In the genomic region with DNA sequence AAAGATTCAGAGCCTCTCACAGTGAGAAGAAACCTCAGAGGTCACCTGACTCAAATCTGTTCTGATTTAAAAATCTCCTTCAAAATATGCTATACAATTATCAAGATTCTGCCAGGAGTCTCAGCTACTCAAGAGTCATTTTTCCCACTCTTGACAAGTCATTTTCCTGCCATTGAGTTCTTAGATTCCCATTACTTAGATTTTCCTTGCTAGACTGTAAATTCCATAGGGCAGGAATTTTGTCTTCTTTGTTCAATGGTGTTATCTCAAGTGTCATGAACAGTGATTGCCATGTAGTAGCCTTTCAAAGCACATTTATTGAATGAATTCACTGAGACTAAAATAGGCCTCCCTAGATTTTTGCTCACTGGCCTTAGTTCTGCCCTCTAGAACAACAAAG, we compare ENCODE assay signal across 3 cellular contexts.
A peak's percentile ranks its signal among the peaks of the same experiment; 100 is the strongest.
TF ChIP-seq lines count a peak whose summit lies in the region.

No MANE protein-coding gene starts in this region.

TF ChIP-seq in A549, 52 proteins besides CTCF, POLR2A, EP300 and RAD21:
- TF ChIP-seq, protein P1, sequence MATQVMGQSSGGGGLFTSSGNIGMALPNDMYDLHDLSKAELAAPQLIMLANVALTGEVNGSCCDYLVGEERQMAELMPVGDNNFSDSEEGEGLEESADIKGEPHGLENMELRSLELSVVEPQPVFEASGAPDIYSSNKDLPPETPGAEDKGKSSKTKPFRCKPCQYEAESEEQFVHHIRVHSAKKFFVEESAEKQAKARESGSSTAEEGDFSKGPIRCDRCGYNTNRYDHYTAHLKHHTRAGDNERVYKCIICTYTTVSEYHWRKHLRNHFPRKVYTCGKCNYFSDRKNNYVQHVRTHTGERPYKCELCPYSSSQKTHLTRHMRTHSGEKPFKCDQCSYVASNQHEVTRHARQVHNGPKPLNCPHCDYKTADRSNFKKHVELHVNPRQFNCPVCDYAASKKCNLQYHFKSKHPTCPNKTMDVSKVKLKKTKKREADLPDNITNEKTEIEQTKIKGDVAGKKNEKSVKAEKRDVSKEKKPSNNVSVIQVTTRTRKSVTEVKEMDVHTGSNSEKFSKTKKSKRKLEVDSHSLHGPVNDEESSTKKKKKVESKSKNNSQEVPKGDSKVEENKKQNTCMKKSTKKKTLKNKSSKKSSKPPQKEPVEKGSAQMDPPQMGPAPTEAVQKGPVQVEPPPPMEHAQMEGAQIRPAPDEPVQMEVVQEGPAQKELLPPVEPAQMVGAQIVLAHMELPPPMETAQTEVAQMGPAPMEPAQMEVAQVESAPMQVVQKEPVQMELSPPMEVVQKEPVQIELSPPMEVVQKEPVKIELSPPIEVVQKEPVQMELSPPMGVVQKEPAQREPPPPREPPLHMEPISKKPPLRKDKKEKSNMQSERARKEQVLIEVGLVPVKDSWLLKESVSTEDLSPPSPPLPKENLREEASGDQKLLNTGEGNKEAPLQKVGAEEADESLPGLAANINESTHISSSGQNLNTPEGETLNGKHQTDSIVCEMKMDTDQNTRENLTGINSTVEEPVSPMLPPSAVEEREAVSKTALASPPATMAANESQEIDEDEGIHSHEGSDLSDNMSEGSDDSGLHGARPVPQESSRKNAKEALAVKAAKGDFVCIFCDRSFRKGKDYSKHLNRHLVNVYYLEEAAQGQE (IDR thresholded peaks at IDR 0.05), result no peak
- no peak for TF ChIP-seq MAZ (IDR thresholded peaks at IDR 0.05; ENCODE audit: borderline replicate concordance, low read depth, low read length)
- no peak for TF ChIP-seq ZC3H11A (IDR thresholded peaks at IDR 0.05)
- no peak for TF ChIP-seq ELK1 (IDR thresholded peaks at IDR 0.05; ENCODE audit: low read depth, low read length)
- TF ChIP-seq HOXA7 (CRISPR knock-in tag; IDR thresholded peaks at IDR 0.05), result no peak
- no peak for TF ChIP-seq TP53 (CRISPR knock-in tag; IDR thresholded peaks at IDR 0.05)
- no peak for TF ChIP-seq JUN (IDR thresholded peaks at IDR 0.05)
- no peak for TF ChIP-seq ZNF302 (CRISPR knock-in tag; IDR thresholded peaks at IDR 0.05)

TF ChIP-seq in K562, 482 proteins besides CTCF, POLR2A, EP300 and RAD21:
- TF ChIP-seq, protein P2, sequence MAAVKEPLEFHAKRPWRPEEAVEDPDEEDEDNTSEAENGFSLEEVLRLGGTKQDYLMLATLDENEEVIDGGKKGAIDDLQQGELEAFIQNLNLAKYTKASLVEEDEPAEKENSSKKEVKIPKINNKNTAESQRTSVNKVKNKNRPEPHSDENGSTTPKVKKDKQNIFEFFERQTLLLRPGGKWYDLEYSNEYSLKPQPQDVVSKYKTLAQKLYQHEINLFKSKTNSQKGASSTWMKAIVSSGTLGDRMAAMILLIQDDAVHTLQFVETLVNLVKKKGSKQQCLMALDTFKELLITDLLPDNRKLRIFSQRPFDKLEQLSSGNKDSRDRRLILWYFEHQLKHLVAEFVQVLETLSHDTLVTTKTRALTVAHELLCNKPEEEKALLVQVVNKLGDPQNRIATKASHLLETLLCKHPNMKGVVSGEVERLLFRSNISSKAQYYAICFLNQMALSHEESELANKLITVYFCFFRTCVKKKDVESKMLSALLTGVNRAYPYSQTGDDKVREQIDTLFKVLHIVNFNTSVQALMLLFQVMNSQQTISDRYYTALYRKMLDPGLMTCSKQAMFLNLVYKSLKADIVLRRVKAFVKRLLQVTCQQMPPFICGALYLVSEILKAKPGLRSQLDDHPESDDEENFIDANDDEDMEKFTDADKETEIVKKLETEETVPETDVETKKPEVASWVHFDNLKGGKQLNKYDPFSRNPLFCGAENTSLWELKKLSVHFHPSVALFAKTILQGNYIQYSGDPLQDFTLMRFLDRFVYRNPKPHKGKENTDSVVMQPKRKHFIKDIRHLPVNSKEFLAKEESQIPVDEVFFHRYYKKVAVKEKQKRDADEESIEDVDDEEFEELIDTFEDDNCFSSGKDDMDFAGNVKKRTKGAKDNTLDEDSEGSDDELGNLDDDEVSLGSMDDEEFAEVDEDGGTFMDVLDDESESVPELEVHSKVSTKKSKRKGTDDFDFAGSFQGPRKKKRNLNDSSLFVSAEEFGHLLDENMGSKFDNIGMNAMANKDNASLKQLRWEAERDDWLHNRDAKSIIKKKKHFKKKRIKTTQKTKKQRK (IDR thresholded peaks at IDR 0.05; ENCODE audit: borderline replicate concordance, low read depth, low read length), result no peak
- TF ChIP-seq KDM1A (IDR thresholded peaks at IDR 0.05), result peak; percentile 33 to 57; a peak in 2 of 4 replicates
- TF ChIP-seq ZNF740 (CRISPR knock-in tag; IDR thresholded peaks at IDR 0.05), result no peak
- no peak for TF ChIP-seq ZNF740 (tag; IDR thresholded peaks at IDR 0.05)
- TF ChIP-seq YBX1 (IDR thresholded peaks at IDR 0.05), result no peak

TF ChIP-seq in neural cell, 6 proteins besides CTCF, POLR2A, EP300 and RAD21:
- TF ChIP-seq, protein P1 (IDR thresholded peaks at IDR 0.05; ENCODE audit: borderline replicate concordance), result peak; percentile 97
- no peak for TF ChIP-seq TAF1 (IDR thresholded peaks at IDR 0.05; ENCODE audit: low read depth)
